Comparison of ENCODE assay signal across 8 cellular contexts in the genomic region with DNA sequence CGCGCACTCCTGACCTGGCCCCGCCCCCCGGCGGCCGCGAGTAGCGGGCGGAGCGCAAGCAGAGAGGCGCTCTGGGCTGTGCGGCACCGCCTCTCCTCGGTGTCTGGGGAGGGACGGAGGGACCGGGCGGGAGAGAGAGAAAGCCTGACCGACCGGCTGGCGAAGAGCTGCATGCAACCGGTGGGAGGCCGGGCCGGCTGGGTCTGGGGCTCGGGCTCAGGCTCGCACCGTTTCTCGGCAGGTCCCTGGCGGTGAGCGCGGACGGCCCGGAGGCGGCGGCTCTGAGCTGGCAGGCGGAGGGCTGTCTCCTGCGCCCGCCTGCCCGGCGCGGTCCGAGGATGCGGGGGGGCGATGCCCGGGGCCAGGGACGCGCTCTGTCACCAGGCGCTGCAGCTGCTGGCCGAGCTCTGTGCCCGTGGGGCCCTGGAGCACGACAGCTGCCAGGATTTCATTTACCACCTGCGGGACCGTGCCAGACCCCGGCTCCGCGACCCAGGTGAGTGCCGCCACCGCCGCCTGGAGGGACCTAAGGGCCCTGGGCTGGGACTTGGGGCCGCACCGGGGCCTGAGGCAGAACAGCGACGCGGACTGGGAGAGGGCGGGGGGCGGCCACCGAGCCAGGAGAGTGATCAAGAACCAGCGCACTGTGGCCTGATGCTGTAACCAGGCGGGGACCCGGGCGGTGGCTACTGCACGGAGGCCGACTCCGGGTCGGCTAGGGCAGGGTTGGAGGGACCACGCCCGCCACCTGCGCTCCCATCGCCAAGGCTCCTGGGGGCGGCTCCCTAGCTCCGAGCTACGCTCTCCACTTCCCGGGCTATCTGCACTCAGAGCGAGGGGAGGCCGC. TPM values are rescaled to one million over a fixed set of nuclear protein-coding genes. Genes with fewer than 3 reads are reported as not detected.
DNase-seq lines count a peak whose midpoint lies in the region; ATAC-seq and TF ChIP-seq lines count a peak whose summit lies in the region.

SYT9 (plus strand) TSS at position 69 of the 847 bp plus-strand sequence; CDS start at position 352, 283 bp downstream.

- H3K4me1 Mint-ChIP-seq in activated naive CD4-positive, alpha-beta T cell treated with anti-CD3 and anti-CD28 coated beads for 36 hours (ENCODE audit: low read depth), result no peaks in the 10 kb centered on the region
- H3K4me1 Mint-ChIP-seq in activated naive CD8-positive, alpha-beta T cell treated with anti-CD3 and anti-CD28 coated beads for 36 hours, result no peaks in the 10 kb centered on the region

- POLR2A ChIA-PET in IMR-90 (lab: Charles Lee; ENCODE audit: unreplicated experiment), result no interaction called here

- H4K5ac ChIP-seq in IMR-90 (ENCODE audit: low read depth, low read length), result no peak within 1 kb of the TSS

- H3K27me3 ChIP-seq in IMR-90 (ENCODE audit: control insufficient read depth, insufficient read depth, low read length) (peaks cover 24% of the 10 kb centered on the region), parathyroid adenoma (ENCODE audit: control insufficient read depth, insufficient read depth, low read length) (no peaks in the 10 kb centered on the region)

- TF ChIP-seq RAD21 in IMR-90 (IDR thresholded peaks at IDR 0.05; ENCODE audit: low read length), result no peak

- H3K18ac ChIP-seq in IMR-90 (ENCODE audit: low read depth, low read length), result no peak within 1 kb of the TSS

- peak within 1 kb of the TSS; percentile 25 for H3K4me3 ChIP-seq in IMR-90 (ENCODE audit: insufficient read depth, low read depth, low read length)
- peak within 1 kb of the TSS; percentile 47 for H3K4me3 ChIP-seq in parathyroid adenoma (ENCODE audit: low read depth, low read length)

- H3K9me3 ChIP-seq in IMR-90 (ENCODE audit: control insufficient read depth, insufficient read depth, low read length), result no peaks in the 10 kb centered on the region
- no peaks in the 10 kb centered on the region for H3K9me3 ChIP-seq in parathyroid adenoma (ENCODE audit: control insufficient read depth, low read length)

- no peak for TF ChIP-seq POLR2A in IMR-90 (IDR thresholded peaks at IDR 0.05; ENCODE audit: low read depth, low read length)

- no peak within 1 kb of the TSS for H2AK5ac ChIP-seq in IMR-90 (ENCODE audit: low read depth, low read length)

- H2BK120ac ChIP-seq in IMR-90 (ENCODE audit: low read depth, low read length), result no peak within 1 kb of the TSS

- H3K23ac ChIP-seq in IMR-90 (ENCODE audit: low read depth, low read length), result no peak within 1 kb of the TSS

- H2BK5ac ChIP-seq in IMR-90 (ENCODE audit: low read depth, low read length, poor library complexity, severe bottlenecking), result no peak within 1 kb of the TSS

- no peaks in the 10 kb centered on the region for H3K36me3 ChIP-seq in IMR-90 (ENCODE audit: control insufficient read depth, insufficient read depth, low read length)
- H3K36me3 ChIP-seq in parathyroid adenoma (ENCODE audit: control insufficient read depth, insufficient read depth, low read length), result no peaks in the 10 kb centered on the region

- in situ Hi-C loops in IMR-90 (cut with MboI; ENCODE audit: low sequenced_read_pairs), result no loop called here

- H3K56ac ChIP-seq in IMR-90 (ENCODE audit: extremely low read depth, insufficient read depth, low read length), result no peak within 1 kb of the TSS

- H3K27ac Mint-ChIP-seq in activated naive CD4-positive, alpha-beta T cell treated with anti-CD3 and anti-CD28 coated beads for 36 hours, result no peak within 1 kb of the TSS
- H3K27ac Mint-ChIP-seq in activated naive CD8-positive, alpha-beta T cell treated with anti-CD3 and anti-CD28 coated beads for 36 hours, result no peak within 1 kb of the TSS

- H3K27me3 Mint-ChIP-seq in activated naive CD4-positive, alpha-beta T cell treated with anti-CD3 and anti-CD28 coated beads for 36 hours (ENCODE audit: low read depth), result peaks cover 52% of the 10 kb centered on the region
- peaks cover 63% of the 10 kb centered on the region for H3K27me3 Mint-ChIP-seq in activated naive CD8-positive, alpha-beta T cell treated with anti-CD3 and anti-CD28 coated beads for 36 hours

- peak; percentile 19 for DNase-seq in activated naive CD4-positive, alpha-beta T cell treated with anti-CD3 and anti-CD28 coated beads for 36 hours
- DNase-seq in activated naive CD4-positive, alpha-beta T cell treated with Interleukin-2 at 50 U/mL for 16 hours, result no peak
- no peak for DNase-seq in IMR-90
- DNase-seq in activated naive CD8-positive, alpha-beta T cell treated with anti-CD3 and anti-CD28 coated beads for 36 hours, result peak; percentile 47
- DNase-seq in left cardiac atrium, result peak; percentile 50
- no peak for DNase-seq in SIG-M5 treated with dmso at 0.1 percent for 504 hours (lab: John Stamatoyannopoulos, UW; ENCODE audit: unreplicated experiment)

- no peak within 1 kb of the TSS for H3K4ac ChIP-seq in IMR-90 (ENCODE audit: low read depth, low read length)

- no peaks in the 10 kb centered on the region for H3K79me1 ChIP-seq in IMR-90 (ENCODE audit: low read depth in 1 of 2, low read length in 2 of 2)

- no peaks in the 10 kb centered on the region for H3K9me1 ChIP-seq in IMR-90 (ENCODE audit: insufficient read depth, low read length)

- no TSS peak for BruUV-seq in IMR-90 (replicated peaks; lab: Mats Ljungman, UMichigan)

- TF ChIP-seq CTCF in IMR-90 (conservative IDR thresholded peaks at IDR 0.05; ENCODE audit: low read depth, low read length) (no peak), parathyroid adenoma (IDR thresholded peaks at IDR 0.05) (no peak)

- H2AK9ac ChIP-seq in IMR-90 (replicated peaks; ENCODE audit: low read depth, low read length, poor library complexity), result no peak within 1 kb of the TSS

- no peaks in the 10 kb centered on the region for H4K20me1 ChIP-seq in IMR-90 (ENCODE audit: insufficient read depth, low read length)

- no peak within 1 kb of the TSS for H3K9ac ChIP-seq in IMR-90 (ENCODE audit: low read depth, low read length)
- H3K9ac ChIP-seq in parathyroid adenoma, result no peak within 1 kb of the TSS

- no peaks in the 10 kb centered on the region for H3K4me1 ChIP-seq in IMR-90 (ENCODE audit: control insufficient read depth, insufficient read depth, low read length)
- no peaks in the 10 kb centered on the region for H3K4me1 ChIP-seq in parathyroid adenoma

- 1% methylated on average over 54 of the region's 84 CpGs; no CpG with 5 or more reads in 1 of the 2 experiments for WGBS in IMR-90 (ENCODE audit: extremely low coverage in 2 of 2, insufficient read length in 1 of 2), 2 experiments

- no peaks in the 10 kb centered on the region for H3K36me3 Mint-ChIP-seq in activated naive CD4-positive, alpha-beta T cell treated with anti-CD3 and anti-CD28 coated beads for 36 hours (ENCODE audit: low read depth)
- no peaks in the 10 kb centered on the region for H3K36me3 Mint-ChIP-seq in activated naive CD8-positive, alpha-beta T cell treated with anti-CD3 and anti-CD28 coated beads for 36 hours

- CTCF ChIA-PET in activated naive CD4-positive, alpha-beta T cell treated with anti-CD3 and anti-CD28 coated beads for 36 hours (lab: Charles Lee), result no interaction called here
- CTCF ChIA-PET in IMR-90 (lab: Yijun Ruan, JAX), result no interaction called here

- peak within 1 kb of the TSS; percentile 87 for H3K4me2 ChIP-seq in IMR-90 (ENCODE audit: low read depth, low read length)
- peak within 1 kb of the TSS; percentile 64 for H3K4me2 ChIP-seq in parathyroid adenoma (ENCODE audit: low read length)

- H2AFZ ChIP-seq in IMR-90 (replicated peaks; ENCODE audit: low read length, poor library complexity), result peak within 1 kb of the TSS; percentile 86
- H2AFZ ChIP-seq in parathyroid adenoma, result peak within 1 kb of the TSS; percentile 69

- H4K8ac ChIP-seq in IMR-90 (ENCODE audit: low read depth in 2 of 2, low read length in 2 of 2), result no peak within 1 kb of the TSS

- no peaks in the 10 kb centered on the region for H3K79me2 ChIP-seq in parathyroid adenoma

- no peak within 1 kb of the TSS for H3K14ac ChIP-seq in IMR-90 (replicated peaks; ENCODE audit: low read depth, low read length)

- H4K91ac ChIP-seq in IMR-90 (ENCODE audit: insufficient read depth, low read depth, low read length), result no peak within 1 kb of the TSS

- ATAC-seq in IMR-90 (ENCODE audit: low read depth) (peak; percentile 90), left cardiac atrium (peak; percentile 84 to 97), GM18520 (IDR thresholded peaks at IDR 0.05; ENCODE audit: unreplicated experiment) (no peak)

- no peak within 1 kb of the TSS for H2BK20ac ChIP-seq in IMR-90 (ENCODE audit: low read depth, low read length)

- dilution Hi-C loops in IMR-90 (cut with HindIII; ENCODE audit: low sequenced_read_pairs, unreplicated experiment), result no loop called here

- H3K27ac ChIP-seq in IMR-90 (ENCODE audit: insufficient read depth, low read length), result no peak within 1 kb of the TSS
- no peak within 1 kb of the TSS for H3K27ac ChIP-seq in parathyroid adenoma

- H3K4me3 Mint-ChIP-seq in activated naive CD4-positive, alpha-beta T cell treated with anti-CD3 and anti-CD28 coated beads for 36 hours, result peak within 1 kb of the TSS; percentile 38
- H3K4me3 Mint-ChIP-seq in activated naive CD8-positive, alpha-beta T cell treated with anti-CD3 and anti-CD28 coated beads for 36 hours, result peak within 1 kb of the TSS; percentile 50

- H3K9me3 Mint-ChIP-seq in activated naive CD4-positive, alpha-beta T cell treated with anti-CD3 and anti-CD28 coated beads for 36 hours, result no peaks in the 10 kb centered on the region
- peaks cover 2% of the 10 kb centered on the region for H3K9me3 Mint-ChIP-seq in activated naive CD8-positive, alpha-beta T cell treated with anti-CD3 and anti-CD28 coated beads for 36 hours

- H2BK15ac ChIP-seq in IMR-90 (ENCODE audit: low read depth, low read length), result no peak within 1 kb of the TSS

- intact Hi-C loops in activated naive CD4-positive, alpha-beta T cell treated with anti-CD3 and anti-CD28 coated beads for 36 hours (cut with micrococcal nuclease), result no loop called here
- intact Hi-C loops in IMR-90 (cut with micrococcal nuclease) (no loop called here), left cardiac atrium (cut with DNase I) (no loop called here)

TF ChIP-seq in IMR-90, 13 proteins besides CTCF, POLR2A, EP300 and RAD21 (continues in another document):
- TF ChIP-seq SMC3 (IDR thresholded peaks at IDR 0.05; ENCODE audit: low read depth, low read length) (no peak), FOS (IDR thresholded peaks at IDR 0.05; ENCODE audit: low read depth, low read length) (no peak), BHLHE40 (IDR thresholded peaks at IDR 0.05; ENCODE audit: low read depth, low read length) (no peak), MXI1 (IDR thresholded peaks at IDR 0.05; ENCODE audit: borderline replicate concordance, low read depth, low read length) (no peak)

RNA-seq across cellular contexts. Expression of gene SYT9, which starts in this region (rescaled TPM):
- total RNA-seq in activated naive CD4-positive, alpha-beta T cell treated with anti-CD3 and anti-CD28 coated beads for 36 hours, result not detected
- total RNA-seq in IMR-90 (2012; rRNA removed) (not detected in 2 replicates), left cardiac atrium (under 1 TPM; 0.08 to 0.24 TPM)
- polyA plus RNA-seq in IMR-90 (2012; rRNA removed), result not detected in 2 replicates
- not detected in 2 replicates for polyA plus RNA-seq in IMR-90 (2012; cell fraction: cytosol; rRNA removed)
- not detected in 2 replicates for polyA plus RNA-seq in IMR-90 (2012; cell fraction: nucleus; rRNA removed; ENCODE audit: low replicate concordance)
- total RNA-seq in activated naive CD8-positive, alpha-beta T cell treated with anti-CD3 and anti-CD28 coated beads for 36 hours, result not detected

Comparison
In these comparisons a context has a peak if more than half of its experiments do, and no peak if none do; other contexts are left out.
1. Peak in DNase-seq in activated naive CD4-positive, alpha-beta T cell treated with anti-CD3 and anti-CD28 coated beads for 36 hours; RNA of the gene not detected or under 1 TPM.
2. Peak in ATAC-seq, H3K4me3 ChIP-seq and H3K4me2 ChIP-seq in IMR-90; RNA of the gene not detected or under 1 TPM.
3. Peak in DNase-seq in activated naive CD8-positive, alpha-beta T cell treated with anti-CD3 and anti-CD28 coated beads for 36 hours; RNA of the gene not detected or under 1 TPM.
4. Peak in DNase-seq and ATAC-seq in left cardiac atrium; RNA of the gene not detected or under 1 TPM.